In the genomic region with DNA sequence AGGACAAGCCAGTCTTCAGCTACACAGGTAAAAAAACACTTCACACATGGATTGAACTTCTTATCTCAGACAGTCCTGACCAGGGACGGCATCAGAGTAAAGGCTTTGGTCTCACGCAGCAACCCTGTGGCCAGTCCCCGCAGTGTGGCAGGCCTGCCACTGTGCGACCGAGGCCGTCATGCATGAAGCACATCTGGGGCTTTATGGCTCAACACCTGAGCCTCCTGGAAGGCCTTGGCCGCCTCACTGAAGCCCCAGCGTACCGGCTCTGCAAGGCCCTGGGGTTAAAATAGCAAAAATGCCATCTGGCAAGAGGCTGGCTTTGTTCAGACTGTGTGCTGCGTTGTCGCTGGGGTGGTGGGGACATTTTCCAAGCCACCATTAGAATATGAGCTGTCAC, we compare ENCODE assay signal across 28 cellular contexts. TPM values are rescaled to one million over a fixed set of nuclear protein-coding genes. Genes with fewer than 3 reads are reported as not detected.
A peak's percentile ranks its signal among the peaks of the same experiment; 100 is the strongest.
DNase-seq lines count a peak whose midpoint lies in the region; ATAC-seq and TF ChIP-seq lines count a peak whose summit lies in the region.
"Had no signal": no experiment of that assay in that cellular context is flagged by ENCODE, and none has a peak within 500 bp of the region (broad histone marks: within the 10 kb centered on the region; RNA-seq: fewer than 3 reads in every experiment).

No MANE protein-coding gene starts in this region.

- 90 to 94% methylated on average over 11 of the region's 11 CpGs for WGBS in heart right ventricle, 2 donors
- WGBS in transverse colon (ENCODE audit: low coverage in 1 of 2), 2 donors, result 93% methylated on average over 11 of the region's 11 CpGs; no CpG with 5 or more reads in 1 of the 2 donors

- peak overlapping the region; percentile 24 for H3K27ac ChIP-seq in cardiac muscle cell
- H3K27ac ChIP-seq in heart right ventricle, result no peak overlapping the region
- no peak overlapping the region for H3K27ac ChIP-seq in transverse colon
- H3K27ac ChIP-seq: GM23248 had no signal

- H3K36me3 Mint-ChIP-seq in endothelial cell (ENCODE audit: low read depth, unreplicated experiment), result peaks cover 54% of the 10 kb centered on the region
- H3K36me3 Mint-ChIP-seq in stimulated activated memory B cell treated with anti-CD40 and anti-IgM and Interleukin-4, amounts not matched to agents 10 μg/mL and 1 μg/mL and 100 μg/mL, for 72 hours, result peaks cover 60% of the 10 kb centered on the region

- peaks cover 3% of the 10 kb centered on the region for H3K27me3 Mint-ChIP-seq in endothelial cell (ENCODE audit: unreplicated experiment)
- H3K27me3 Mint-ChIP-seq in stimulated activated memory B cell treated with anti-CD40 and anti-IgM and Interleukin-4, amounts not matched to agents 10 μg/mL and 1 μg/mL and 100 μg/mL, for 72 hours, result no peaks in the 10 kb centered on the region
- H3K27me3 Mint-ChIP-seq: CD4-positive, alpha-beta T cell had no signal

- H3K27me3 ChIP-seq in cardiac muscle cell (no peaks in the 10 kb centered on the region), heart right ventricle (no peaks in the 10 kb centered on the region), transverse colon (no peaks in the 10 kb centered on the region)

- H3K4me3 Mint-ChIP-seq in endothelial cell (ENCODE audit: unreplicated experiment), result no peak overlapping the region
- H3K4me3 Mint-ChIP-seq in stimulated activated memory B cell treated with anti-CD40 and anti-IgM and Interleukin-4, amounts not matched to agents 10 μg/mL and 1 μg/mL and 100 μg/mL, for 72 hours, result no peak overlapping the region
- H3K4me3 Mint-ChIP-seq: CD4-positive, alpha-beta T cell had no signal

- H3K9me3 ChIP-seq in cardiac muscle cell (ENCODE audit: low read depth) (no peaks in the 10 kb centered on the region), heart right ventricle (no peaks in the 10 kb centered on the region), transverse colon (no peaks in the 10 kb centered on the region)

- intact Hi-C loops in heart right ventricle (cut with DNase I) (no loop called here), transverse colon (cut with DNase I; ENCODE audit: low total_unique reads) (no loop called here)

- no peaks in the 10 kb centered on the region for H3K9me3 Mint-ChIP-seq in endothelial cell (ENCODE audit: unreplicated experiment)
- H3K9me3 Mint-ChIP-seq in stimulated activated memory B cell treated with anti-CD40 and anti-IgM and Interleukin-4, amounts not matched to agents 10 μg/mL and 1 μg/mL and 100 μg/mL, for 72 hours, result no peaks in the 10 kb centered on the region
- H3K9me3 Mint-ChIP-seq: CD4-positive, alpha-beta T cell had no signal

- H3K4me3 ChIP-seq in cardiac muscle cell (no peak overlapping the region), heart right ventricle (no peak overlapping the region), transverse colon (no peak overlapping the region)
- H3K4me3 ChIP-seq: GM23248 had no signal

- no peak for ATAC-seq in heart right ventricle
- ATAC-seq in stimulated activated memory B cell treated with anti-CD40 and anti-IgM and Interleukin-4, amounts not matched to agents 10 μg/mL and 1 μg/mL and 100 μg/mL, for 72 hours, result no peak

- no peak for TF ChIP-seq POLR2A in transverse colon (IDR thresholded peaks at IDR 0.05)

- peaks cover 15% of the 10 kb centered on the region for H3K4me1 ChIP-seq in cardiac muscle cell (ENCODE audit: low read depth)
- peaks cover 0 to 13% (median 5%) of the 10 kb centered on the region in 9 donors for H3K4me1 ChIP-seq in heart right ventricle
- no peaks in the 10 kb centered on the region for H3K4me1 ChIP-seq in transverse colon

- H3K4me1 Mint-ChIP-seq in endothelial cell (ENCODE audit: unreplicated experiment), result peaks cover 9% of the 10 kb centered on the region
- H3K4me1 Mint-ChIP-seq in stimulated activated memory B cell treated with anti-CD40 and anti-IgM and Interleukin-4, amounts not matched to agents 10 μg/mL and 1 μg/mL and 100 μg/mL, for 72 hours, result peaks cover 48% of the 10 kb centered on the region

- TF ChIP-seq EP300 in transverse colon (IDR thresholded peaks at IDR 0.05; ENCODE audit: low read depth), result no peak

- DNase-seq in cardiac muscle cell (ENCODE audit: low read depth in 1 of 2, low spot score in 1 of 2), result no peak
- no peak for DNase-seq in heart right ventricle
- peak; percentile 78 for DNase-seq in NAMALWA (ENCODE audit: low spot score)
- DNase-seq in endothelial cell (ENCODE audit: low spot score), result no peak
- DNase-seq in GM03348 (ENCODE audit: low spot score), result no peak
- DNase-seq in transverse colon, result no peak
- no peak for DNase-seq in NCI-H2081 treated with DMSO at 0.1 percent for 48 hours (lab: John Stamatoyannopoulos, UW)
- DNase-seq: 8988T; ACHN; CD4-positive, alpha-beta T cell; COR-L47; DMS 273 treated with DMSO at 0.1 percent for 48 hours; DMS79; EL; GDM1; GM23248; H7; Karpas-422; NCI-H1105; NCI-H1436 treated with DMSO at 0.1 percent for 48 hours; NCI-H2029; NCI-H446 treated with DMSO at 0.1 percent for 48 hours; NCI-H526; NCI-H82; NK-92 treated with Interleukin-12 subunit alpha and Interleukin-12 subunit beta, amount 100 ng/mL, for 24 hours; RPMI8226; SHP77 had no signal

- in situ Hi-C loops in transverse colon (cut with MboI; ENCODE audit: low pct_ligation_motif_present in 1 of 4, low pct_unique_long_range_greater_than_20kb in 1 of 4, low sequenced_read_pairs in 3 of 4), result no loop called here

- peaks cover 22% of the 10 kb centered on the region for H3K36me3 ChIP-seq in cardiac muscle cell
- peaks cover 0 to 94% (median 15%) of the 10 kb centered on the region in 9 donors for H3K36me3 ChIP-seq in heart right ventricle
- peaks cover 0 to 9% (median 2%) of the 10 kb centered on the region in 4 donors for H3K36me3 ChIP-seq in transverse colon

- peak overlapping the region; percentile 44 for H3K27ac Mint-ChIP-seq in endothelial cell (ENCODE audit: unreplicated experiment)
- H3K27ac Mint-ChIP-seq in stimulated activated memory B cell treated with anti-CD40 and anti-IgM and Interleukin-4, amounts not matched to agents 10 μg/mL and 1 μg/mL and 100 μg/mL, for 72 hours, result peak overlapping the region; percentile 54
- H3K27ac Mint-ChIP-seq: CD4-positive, alpha-beta T cell had no signal

- no peak for TF ChIP-seq CTCF in cardiac muscle cell (IDR thresholded peaks at IDR 0.05; ENCODE audit: low read depth, low read length)
- TF ChIP-seq CTCF in heart right ventricle (IDR thresholded peaks at IDR 0.05), result no peak
- TF ChIP-seq CTCF in endothelial cell (IDR thresholded peaks at IDR 0.05; ENCODE audit: unreplicated experiment), result no peak
- TF ChIP-seq CTCF in transverse colon (IDR thresholded peaks at IDR 0.05), result no peak

RNA-seq across cellular contexts. Expression of gene TBC1D7, which starts 32.8 kb away (rescaled TPM):
- total RNA-seq in cardiac muscle cell, result 36.8 and 39.2 TPM in 2 replicates
- 84.5 and 108 TPM in 2 replicates for polyA plus RNA-seq in cardiac muscle cell
- total RNA-seq in heart right ventricle, result 10 to 100 TPM; 21.7 to 42.6 (median 28.6) TPM
- 10 to 100 TPM; 17.3 to 19.3 TPM for polyA plus RNA-seq in heart right ventricle
- 40.4 TPM for total RNA-seq in endothelial cell (ENCODE audit: unreplicated experiment)
- total RNA-seq in transverse colon, result 10 to 100 TPM; 10.5 to 39.8 (median 15.0) TPM
